ENCODE assay signal across 2 cellular contexts in genomic region chr17:63460018-63460417, GRCh38.
A peak's percentile ranks its signal among the peaks of the same experiment; 100 is the strongest.
TF ChIP-seq lines count a peak whose summit lies in the region.

No MANE protein-coding gene starts in this region.

TF ChIP-seq in GM23338, 12 proteins besides CTCF, POLR2A, EP300 and RAD21:
- TF ChIP-seq ZNF462 (CRISPR knock-in tag; IDR thresholded peaks at IDR 0.05) (no peak), CREB1 (CRISPR knock-in tag; IDR thresholded peaks at IDR 0.05; ENCODE audit: low read depth) (no peak), EZH2 (IDR thresholded peaks at IDR 0.05; ENCODE audit: low read depth, unreplicated experiment) (no peak), ETS1 (IDR thresholded peaks at IDR 0.05) (no peak), ZNF331 (CRISPR knock-in tag; IDR thresholded peaks at IDR 0.05; ENCODE audit: low read depth) (no peak), STAT1 (IDR thresholded peaks at IDR 0.05; ENCODE audit: unreplicated experiment) (no peak), ZNF114 (CRISPR knock-in tag; IDR thresholded peaks at IDR 0.05) (no peak), EZH2phosphoT487 (IDR thresholded peaks at IDR 0.05; ENCODE audit: unreplicated experiment) (no peak), NANOG (IDR thresholded peaks at IDR 0.05; ENCODE audit: borderline replicate concordance) (no peak), JUNB (IDR thresholded peaks at IDR 0.05; ENCODE audit: unreplicated experiment) (no peak), REST (IDR thresholded peaks at IDR 0.05; ENCODE audit: unreplicated experiment) (no peak), POLR2AphosphoS5 (IDR thresholded peaks at IDR 0.05; ENCODE audit: low read depth) (no peak)

TF ChIP-seq in SK-N-SH, 30 proteins besides CTCF, POLR2A, EP300 and RAD21 (continued from another document):
- TF ChIP-seq YY1 (IDR thresholded peaks at IDR 0.05; ENCODE audit: low read depth), result 0 out of 2 replicates have a peak, but pooled peaks have one; percentile 22
